Comparison of ENCODE assay signal across 20 cellular contexts in the genomic region with DNA sequence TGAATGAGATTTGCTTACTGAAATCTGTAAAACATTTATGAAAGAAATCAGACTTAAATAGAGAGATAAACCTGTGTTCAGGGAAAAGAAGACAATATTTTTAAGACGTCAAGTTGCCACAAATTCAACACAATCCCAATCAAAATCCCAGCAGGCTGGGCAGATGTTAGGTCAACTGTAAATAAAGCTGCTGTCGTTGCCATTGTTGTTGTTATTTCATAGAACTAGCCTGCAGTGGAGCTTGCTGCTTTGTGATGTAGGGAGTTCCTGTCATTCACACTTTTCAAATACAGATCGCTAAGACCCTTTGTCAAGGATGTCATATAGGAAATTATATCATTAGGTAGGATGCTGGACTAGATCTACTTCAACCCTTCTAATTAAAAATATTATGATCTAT.
"Had no signal": no experiment of that assay in that cellular context is flagged by ENCODE, and none has a peak within 500 bp of the region (broad histone marks: within the 10 kb centered on the region; RNA-seq: fewer than 3 reads in every experiment).

No MANE protein-coding gene starts in this region.

- H3K4me3 ChIP-seq: coronary artery, gastrocnemius medialis, lung, skin epidermis, spleen, testis, tibial nerve, upper lobe of left lung had no signal

- H3K9me3 ChIP-seq: gastrocnemius medialis, spleen, testis, tibial nerve, upper lobe of left lung had no signal

- H3K36me3 ChIP-seq: spleen had no signal

- H3K27ac ChIP-seq: coronary artery, epithelial cell of prostate, parathyroid adenoma, skin epidermis, spleen, testis, tibial nerve, upper lobe of left lung had no signal

- DNase-seq: dermis blood vessel endothelial cell; effector memory CD4-positive, alpha-beta T cell; foreskin fibroblast; gastrocnemius medialis; head of caudate nucleus; kidney; natural killer cell; right cardiac atrium; spleen; stimulated activated CD4-positive, alpha-beta T cell treated with anti-CD3 and anti-CD28 coated beads, Interleukin-4, amount 100 ng/mL, for 4 hours; stimulated activated naive CD8-positive, alpha-beta T cell treated with anti-CD3 and anti-CD28 coated beads, Interleukin-15, Interleukin-2, amounts not matched to agents 100 U/mL and 50 U/mL, for 24 hours; substantia nigra; testis; upper lobe of left lung had no signal

- H3K27me3 ChIP-seq: gastrocnemius medialis, spleen, testis, tibial nerve, upper lobe of left lung had no signal

- H3K4me1 ChIP-seq: parathyroid adenoma, spleen, testis, tibial nerve, upper lobe of left lung had no signal
